Comparison of ENCODE assay signal across 1 cellular context in the genomic region with DNA sequence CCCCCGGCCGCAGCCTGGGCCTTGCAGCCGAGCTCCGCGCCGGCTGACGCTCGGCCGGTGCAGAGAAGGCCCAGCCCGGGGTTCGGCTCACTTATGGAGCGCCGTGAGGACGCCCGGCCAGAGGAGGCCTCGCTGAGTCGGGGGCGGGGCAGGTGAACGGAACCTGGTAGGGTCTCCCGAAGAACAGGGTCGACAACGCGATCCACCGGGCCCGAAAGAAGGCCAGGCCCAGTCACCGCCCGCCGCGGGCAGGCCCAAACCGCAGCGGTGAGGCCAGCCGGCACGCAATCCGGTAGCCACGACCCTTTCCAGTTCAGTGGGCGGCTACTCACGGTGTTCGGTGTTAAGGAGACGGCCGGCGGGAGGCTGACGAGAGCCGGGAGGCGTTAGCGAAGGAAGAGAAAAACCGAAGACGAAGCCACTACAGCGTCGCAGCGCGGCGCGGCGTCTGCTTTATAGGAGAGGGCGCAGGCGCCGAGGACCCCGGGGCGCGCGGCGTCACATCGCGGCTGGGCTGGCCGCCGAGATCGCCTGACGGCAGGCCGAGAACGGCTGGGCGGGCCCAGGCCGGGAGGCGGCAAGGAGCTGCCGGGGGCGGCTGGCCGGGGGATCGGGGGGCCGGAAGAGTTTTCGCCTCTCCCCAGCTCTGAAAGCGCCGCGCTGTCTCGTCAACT.
TF ChIP-seq lines count a peak whose summit lies in the region.

A gene (minus strand): TSS at position 428 of the 674 bp plus-strand sequence. CDS start 2,928 bp downstream, outside the sequence.

TF ChIP-seq in K562, 482 proteins besides CTCF, POLR2A, EP300 and RAD21 (continued from another document and continues in another):
- TF ChIP-seq, protein P1, sequence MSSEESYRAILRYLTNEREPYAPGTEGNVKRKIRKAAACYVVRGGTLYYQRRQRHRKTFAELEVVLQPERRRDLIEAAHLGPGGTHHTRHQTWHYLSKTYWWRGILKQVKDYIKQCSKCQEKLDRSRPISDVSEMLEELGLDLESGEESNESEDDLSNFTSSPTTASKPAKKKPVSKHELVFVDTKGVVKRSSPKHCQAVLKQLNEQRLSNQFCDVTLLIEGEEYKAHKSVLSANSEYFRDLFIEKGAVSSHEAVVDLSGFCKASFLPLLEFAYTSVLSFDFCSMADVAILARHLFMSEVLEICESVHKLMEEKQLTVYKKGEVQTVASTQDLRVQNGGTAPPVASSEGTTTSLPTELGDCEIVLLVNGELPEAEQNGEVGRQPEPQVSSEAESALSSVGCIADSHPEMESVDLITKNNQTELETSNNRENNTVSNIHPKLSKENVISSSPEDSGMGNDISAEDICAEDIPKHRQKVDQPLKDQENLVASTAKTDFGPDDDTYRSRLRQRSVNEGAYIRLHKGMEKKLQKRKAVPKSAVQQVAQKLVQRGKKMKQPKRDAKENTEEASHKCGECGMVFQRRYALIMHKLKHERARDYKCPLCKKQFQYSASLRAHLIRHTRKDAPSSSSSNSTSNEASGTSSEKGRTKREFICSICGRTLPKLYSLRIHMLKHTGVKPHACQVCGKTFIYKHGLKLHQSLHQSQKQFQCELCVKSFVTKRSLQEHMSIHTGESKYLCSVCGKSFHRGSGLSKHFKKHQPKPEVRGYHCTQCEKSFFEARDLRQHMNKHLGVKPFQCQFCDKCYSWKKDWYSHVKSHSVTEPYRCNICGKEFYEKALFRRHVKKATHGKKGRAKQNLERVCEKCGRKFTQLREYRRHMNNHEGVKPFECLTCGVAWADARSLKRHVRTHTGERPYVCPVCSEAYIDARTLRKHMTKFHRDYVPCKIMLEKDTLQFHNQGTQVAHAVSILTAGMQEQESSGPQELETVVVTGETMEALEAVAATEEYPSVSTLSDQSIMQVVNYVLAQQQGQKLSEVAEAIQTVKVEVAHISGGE (CRISPR knock-in tag; IDR thresholded peaks at IDR 0.05): no peak
- no peak for TF ChIP-seq MAFG (tag; conservative IDR thresholded peaks at IDR 0.05)
- 0 out of 2 replicates have a peak, but pooled peaks have one; percentile 85 for TF ChIP-seq MED1 (CRISPR knock-in tag; IDR thresholded peaks at IDR 0.05; ENCODE audit: borderline replicate concordance)
- TF ChIP-seq, protein P2, sequence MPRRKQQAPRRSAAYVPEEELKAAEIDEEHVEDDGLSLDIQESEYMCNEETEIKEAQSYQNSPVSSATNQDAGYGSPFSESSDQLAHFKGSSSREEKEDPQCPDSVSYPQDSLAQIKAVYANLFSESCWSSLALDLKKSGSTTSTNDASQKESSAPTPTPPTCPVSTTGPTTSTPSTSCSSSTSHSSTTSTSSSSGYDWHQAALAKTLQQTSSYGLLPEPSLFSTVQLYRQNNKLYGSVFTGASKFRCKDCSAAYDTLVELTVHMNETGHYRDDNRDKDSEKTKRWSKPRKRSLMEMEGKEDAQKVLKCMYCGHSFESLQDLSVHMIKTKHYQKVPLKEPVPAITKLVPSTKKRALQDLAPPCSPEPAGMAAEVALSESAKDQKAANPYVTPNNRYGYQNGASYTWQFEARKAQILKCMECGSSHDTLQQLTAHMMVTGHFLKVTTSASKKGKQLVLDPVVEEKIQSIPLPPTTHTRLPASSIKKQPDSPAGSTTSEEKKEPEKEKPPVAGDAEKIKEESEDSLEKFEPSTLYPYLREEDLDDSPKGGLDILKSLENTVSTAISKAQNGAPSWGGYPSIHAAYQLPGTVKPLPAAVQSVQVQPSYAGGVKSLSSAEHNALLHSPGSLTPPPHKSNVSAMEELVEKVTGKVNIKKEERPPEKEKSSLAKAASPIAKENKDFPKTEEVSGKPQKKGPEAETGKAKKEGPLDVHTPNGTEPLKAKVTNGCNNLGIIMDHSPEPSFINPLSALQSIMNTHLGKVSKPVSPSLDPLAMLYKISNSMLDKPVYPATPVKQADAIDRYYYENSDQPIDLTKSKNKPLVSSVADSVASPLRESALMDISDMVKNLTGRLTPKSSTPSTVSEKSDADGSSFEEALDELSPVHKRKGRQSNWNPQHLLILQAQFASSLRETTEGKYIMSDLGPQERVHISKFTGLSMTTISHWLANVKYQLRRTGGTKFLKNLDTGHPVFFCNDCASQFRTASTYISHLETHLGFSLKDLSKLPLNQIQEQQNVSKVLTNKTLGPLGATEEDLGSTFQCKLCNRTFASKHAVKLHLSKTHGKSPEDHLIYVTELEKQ (CRISPR knock-in tag; IDR thresholded peaks at IDR 0.05): no peak
- TF ChIP-seq ZNF766 (CRISPR knock-in tag; conservative IDR thresholded peaks at IDR 0.05): peak; percentile 64; the same call in 1 of the 2 replicates
- TF ChIP-seq RBM39 (optimal IDR thresholded peaks at IDR 0.05; ENCODE audit: low read depth, low read length): no peak
- TF ChIP-seq POLR2G (IDR thresholded peaks at IDR 0.05; ENCODE audit: low read depth, low read length): peak; percentile 100
- TF ChIP-seq ZNF197 (CRISPR knock-in tag; IDR thresholded peaks at IDR 0.05; ENCODE audit: low read depth): no peak
- no peak for TF ChIP-seq PHB (CRISPR knock-in tag; IDR thresholded peaks at IDR 0.05)
- TF ChIP-seq ZNF23 (CRISPR knock-in tag; IDR thresholded peaks at IDR 0.05): no peak
- no peak for TF ChIP-seq MYNN (IDR thresholded peaks at IDR 0.05)
- TF ChIP-seq MYNN (CRISPR knock-in tag; IDR thresholded peaks at IDR 0.05): no peak
- peak; percentile 99 for TF ChIP-seq GTF2E2 (tag; IDR thresholded peaks at IDR 0.05)
- peak; percentile 69 for TF ChIP-seq CCNT2 (IDR thresholded peaks at IDR 0.05; ENCODE audit: borderline replicate concordance, extremely low read depth, insufficient read length, low read depth, low read length)
- no peak for TF ChIP-seq ZNF165 (CRISPR knock-in tag; IDR thresholded peaks at IDR 0.05; ENCODE audit: borderline replicate concordance)
- TF ChIP-seq RCOR1 (IDR thresholded peaks at IDR 0.05; ENCODE audit: borderline replicate concordance in 1 of 2, low read depth in 2 of 2, low read length in 2 of 2): peak in 1 of 2 experiments; percentile 29; a peak in 1 of 4 replicates
- no peak for TF ChIP-seq ZNF551 (CRISPR knock-in tag; IDR thresholded peaks at IDR 0.05)
- TF ChIP-seq TCFL5 (CRISPR knock-in tag; conservative IDR thresholded peaks at IDR 0.05): no peak
- TF ChIP-seq, protein P3, sequence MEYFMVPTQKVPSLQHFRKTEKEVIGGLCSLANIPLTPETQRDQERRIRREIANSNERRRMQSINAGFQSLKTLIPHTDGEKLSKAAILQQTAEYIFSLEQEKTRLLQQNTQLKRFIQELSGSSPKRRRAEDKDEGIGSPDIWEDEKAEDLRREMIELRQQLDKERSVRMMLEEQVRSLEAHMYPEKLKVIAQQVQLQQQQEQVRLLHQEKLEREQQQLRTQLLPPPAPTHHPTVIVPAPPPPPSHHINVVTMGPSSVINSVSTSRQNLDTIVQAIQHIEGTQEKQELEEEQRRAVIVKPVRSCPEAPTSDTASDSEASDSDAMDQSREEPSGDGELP (CRISPR knock-in tag; IDR thresholded peaks at IDR 0.05; ENCODE audit: borderline replicate concordance): peak; percentile 87
- TF ChIP-seq PRMT5 (CRISPR knock-in tag; IDR thresholded peaks at IDR 0.05): no peak
- TF ChIP-seq SRSF3 (IDR thresholded peaks at IDR 0.05; ENCODE audit: insufficient read depth, low read length): no peak
- TF ChIP-seq TCF7 (IDR thresholded peaks at IDR 0.05; ENCODE audit: borderline replicate concordance): peak; percentile 5; the same call in 1 of the 2 replicates
- TF ChIP-seq, protein P4, sequence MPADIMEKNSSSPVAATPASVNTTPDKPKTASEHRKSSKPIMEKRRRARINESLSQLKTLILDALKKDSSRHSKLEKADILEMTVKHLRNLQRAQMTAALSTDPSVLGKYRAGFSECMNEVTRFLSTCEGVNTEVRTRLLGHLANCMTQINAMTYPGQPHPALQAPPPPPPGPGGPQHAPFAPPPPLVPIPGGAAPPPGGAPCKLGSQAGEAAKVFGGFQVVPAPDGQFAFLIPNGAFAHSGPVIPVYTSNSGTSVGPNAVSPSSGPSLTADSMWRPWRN (IDR thresholded peaks at IDR 0.05; ENCODE audit: low read depth): no peak
- peak; percentile 98 for TF ChIP-seq PHF8 (IDR thresholded peaks at IDR 0.05; ENCODE audit: borderline replicate concordance, low read length)
- no peak for TF ChIP-seq ZNF133 (CRISPR knock-in tag; IDR thresholded peaks at IDR 0.05)
- TF ChIP-seq HLTF (IDR thresholded peaks at IDR 0.05): no peak
- TF ChIP-seq, protein P5, sequence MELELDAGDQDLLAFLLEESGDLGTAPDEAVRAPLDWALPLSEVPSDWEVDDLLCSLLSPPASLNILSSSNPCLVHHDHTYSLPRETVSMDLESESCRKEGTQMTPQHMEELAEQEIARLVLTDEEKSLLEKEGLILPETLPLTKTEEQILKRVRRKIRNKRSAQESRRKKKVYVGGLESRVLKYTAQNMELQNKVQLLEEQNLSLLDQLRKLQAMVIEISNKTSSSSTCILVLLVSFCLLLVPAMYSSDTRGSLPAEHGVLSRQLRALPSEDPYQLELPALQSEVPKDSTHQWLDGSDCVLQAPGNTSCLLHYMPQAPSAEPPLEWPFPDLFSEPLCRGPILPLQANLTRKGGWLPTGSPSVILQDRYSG (tag; conservative IDR thresholded peaks at IDR 0.05; ENCODE audit: low read depth): no peak
- TF ChIP-seq NFIC (IDR thresholded peaks at IDR 0.05): peak; percentile 39
- peak in 2 of 3 experiments; percentile 20 to 79 for TF ChIP-seq YY1 (IDR thresholded peaks at IDR 0.05; ENCODE audit: borderline replicate concordance in 1 of 3, control insufficient read depth in 1 of 3, extremely low read depth in 1 of 3, insufficient read depth in 3 of 3, insufficient read length in 1 of 3, insufficient replicate concordance in 2 of 3, low read depth in 1 of 3, low read length in 2 of 3)
- TF ChIP-seq FOXK2 (conservative IDR thresholded peaks at IDR 0.05 in 1 of 2, IDR thresholded peaks at IDR 0.05 in 1 of 2; ENCODE audit: low read depth in 2 of 2): no peak
- no peak for TF ChIP-seq SMARCB1 (IDR thresholded peaks at IDR 0.05; ENCODE audit: insufficient read length, low read depth)
- TF ChIP-seq, protein P6, sequence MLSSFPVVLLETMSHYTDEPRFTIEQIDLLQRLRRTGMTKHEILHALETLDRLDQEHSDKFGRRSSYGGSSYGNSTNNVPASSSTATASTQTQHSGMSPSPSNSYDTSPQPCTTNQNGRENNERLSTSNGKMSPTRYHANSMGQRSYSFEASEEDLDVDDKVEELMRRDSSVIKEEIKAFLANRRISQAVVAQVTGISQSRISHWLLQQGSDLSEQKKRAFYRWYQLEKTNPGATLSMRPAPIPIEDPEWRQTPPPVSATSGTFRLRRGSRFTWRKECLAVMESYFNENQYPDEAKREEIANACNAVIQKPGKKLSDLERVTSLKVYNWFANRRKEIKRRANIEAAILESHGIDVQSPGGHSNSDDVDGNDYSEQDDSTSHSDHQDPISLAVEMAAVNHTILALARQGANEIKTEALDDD (IDR thresholded peaks at IDR 0.05): no peak
- TF ChIP-seq NFXL1 (CRISPR knock-in tag; IDR thresholded peaks at IDR 0.05): no peak
- TF ChIP-seq HNRNPUL1 (IDR thresholded peaks at IDR 0.05; ENCODE audit: low read length): no peak
